Comparison of ENCODE assay signal across 25 cellular contexts in the genomic region with DNA sequence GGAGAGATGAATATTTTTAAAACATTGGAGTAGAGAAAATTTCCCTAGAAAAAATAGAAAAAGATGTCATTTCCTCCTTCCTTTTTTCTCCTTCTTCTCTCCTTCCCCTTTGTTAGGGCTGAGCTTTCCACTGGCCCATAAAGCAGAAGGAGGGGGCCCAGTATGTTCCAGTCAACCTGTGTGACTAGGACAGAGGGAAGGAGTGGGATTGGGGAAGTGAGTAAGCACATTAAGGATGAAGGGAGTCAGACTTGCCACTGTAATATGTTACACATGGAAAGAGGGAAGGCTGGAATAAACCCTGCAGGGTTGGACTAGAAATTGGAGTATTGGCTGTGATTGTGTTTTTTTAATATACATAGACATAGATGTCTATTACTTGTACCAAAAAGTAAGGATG.
"Had no signal": no experiment of that assay in that cellular context is flagged by ENCODE, and none has a peak within 500 bp of the region (broad histone marks: within the 10 kb centered on the region; RNA-seq: fewer than 3 reads in every experiment).

No MANE protein-coding gene starts in this region.

- H3K27ac ChIP-seq: colonic mucosa, esophagus muscularis mucosa, neural progenitor cell, parathyroid adenoma, stomach, thyroid gland had no signal

- H3K9ac ChIP-seq: neural progenitor cell, parathyroid adenoma had no signal

- H3K27me3 ChIP-seq: colonic mucosa, esophagus muscularis mucosa, neural progenitor cell, stomach, thyroid gland had no signal

- DNase-seq: colonic mucosa; effector memory CD4-positive, alpha-beta T cell; hypothalamus; immature natural killer cell; islet precursor cell; kidney glomerular epithelial cell; left colon; left ventricle myocardium superior; mucosa of descending colon; naive B cell; stimulated activated CD4-positive, alpha-beta T cell treated with anti-CD3 and anti-CD28 coated beads, Interleukin-2, amount 100 ng/mL, for 24 hours; stimulated activated CD4-positive, alpha-beta T cell treated with anti-CD3 and anti-CD28 coated beads, Interleukin-4, amount 100 ng/mL, for 24 hours; stimulated activated naive CD4-positive, alpha-beta T cell treated with Interleukin-2 at 50 U/mL for 16 hours; stomach; thyroid gland; trophoblast cell had no signal

- H3K4me1 Mint-ChIP-seq: immature natural killer cell; neural progenitor cell; stimulated activated effector memory CD8-positive, alpha-beta T cell treated with anti-CD3 and anti-CD28 coated beads, Interleukin-12 subunit alpha, Interleukin-12 subunit beta, amount 100 ng/mL, for 72 hours had no signal

- H3K36me3 Mint-ChIP-seq: stimulated activated effector memory CD8-positive, alpha-beta T cell treated with anti-CD3 and anti-CD28 coated beads, Interleukin-12 subunit alpha, Interleukin-12 subunit beta, amount 100 ng/mL, for 72 hours had no signal

- H3K4me3 Mint-ChIP-seq: dendritic cell treated with granulocyte-macrophage colony-stimulating factor and Interleukin-4, amounts not matched to agents 40 ng/mL and 50 ng/mL, for 4 days; immature natural killer cell; memory B cell; naive B cell; natural killer cell treated with Interleukin-12 subunit alpha and Interleukin-12 subunit beta and Interleukin-15 and Interleukin-18, amount 100 ng/mL, for 72 hours; neural progenitor cell; stimulated activated effector memory CD8-positive, alpha-beta T cell treated with anti-CD3 and anti-CD28 coated beads, Interleukin-12 subunit alpha, Interleukin-12 subunit beta, amount 100 ng/mL, for 72 hours had no signal

- H3K9me3 ChIP-seq: colonic mucosa, thyroid gland had no signal

- H2AFZ ChIP-seq: neural progenitor cell, parathyroid adenoma had no signal

- H3K4me2 ChIP-seq: neural progenitor cell had no signal

- H3K27ac Mint-ChIP-seq: dendritic cell treated with granulocyte-macrophage colony-stimulating factor and Interleukin-4, amounts not matched to agents 40 ng/mL and 50 ng/mL, for 4 days; immature natural killer cell; memory B cell; naive B cell; natural killer cell treated with Interleukin-12 subunit alpha and Interleukin-12 subunit beta and Interleukin-15 and Interleukin-18, amount 100 ng/mL, for 72 hours; neural progenitor cell; progenitor cell of endocrine pancreas; stimulated activated effector memory CD8-positive, alpha-beta T cell treated with anti-CD3 and anti-CD28 coated beads, Interleukin-12 subunit alpha, Interleukin-12 subunit beta, amount 100 ng/mL, for 72 hours had no signal

- H3K27me3 Mint-ChIP-seq: progenitor cell of endocrine pancreas had no signal

- H3K4me3 ChIP-seq: colonic mucosa, esophagus muscularis mucosa, lung, mucosa of descending colon, neural progenitor cell, stomach, thyroid gland had no signal

- H3K36me3 ChIP-seq: colonic mucosa, esophagus muscularis mucosa, neural progenitor cell, stomach, thyroid gland had no signal

- H3K4me1 ChIP-seq: colonic mucosa, esophagus muscularis mucosa, parathyroid adenoma, stomach, thyroid gland had no signal

- H3K79me2 ChIP-seq: parathyroid adenoma had no signal
